8 cellular contexts compared by ENCODE assay signal in the genomic region with DNA sequence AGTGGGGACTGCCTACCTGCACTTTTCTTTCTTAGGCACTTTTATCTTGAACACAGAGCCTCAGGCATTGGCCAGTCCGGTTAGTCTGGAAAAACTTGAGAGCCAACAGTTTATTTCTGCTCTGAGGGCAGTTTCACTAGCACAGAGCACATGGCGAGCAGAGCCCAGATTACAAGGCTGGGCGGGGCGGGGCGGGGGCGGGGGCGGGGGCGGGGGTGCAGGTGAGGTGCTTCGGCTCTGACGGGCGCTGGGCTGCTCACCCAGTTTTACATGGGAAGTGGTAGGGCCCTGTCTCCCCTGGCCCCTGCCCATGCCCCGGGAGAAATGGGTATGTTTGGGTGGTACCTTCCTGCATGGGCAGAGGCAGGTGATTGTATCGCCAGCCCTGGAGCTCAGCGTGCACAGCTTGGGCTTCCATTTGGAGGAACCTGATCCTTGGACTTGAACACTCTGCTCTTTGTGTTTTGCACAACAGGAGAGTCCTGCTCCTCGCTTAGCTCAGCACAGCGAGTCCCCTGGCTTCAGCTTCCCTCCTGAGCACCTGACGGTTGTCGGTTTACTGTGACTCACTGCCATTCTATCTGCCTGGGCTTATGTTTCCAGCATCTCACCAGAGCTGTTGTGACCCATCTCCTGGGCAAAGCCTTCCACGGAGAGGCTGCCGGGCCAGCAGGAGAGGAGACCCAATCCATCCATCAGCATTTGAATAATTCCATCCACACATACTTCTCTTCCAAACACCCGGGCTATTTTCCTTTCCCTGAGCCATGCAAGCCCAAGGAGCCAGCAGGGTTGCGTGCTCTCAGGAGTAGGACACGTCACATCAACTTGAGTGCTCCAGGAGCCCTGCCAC.
DNase-seq lines count a peak whose midpoint lies in the region; ATAC-seq and TF ChIP-seq lines count a peak whose summit lies in the region.

No MANE protein-coding gene starts in this region.

- H3K4me3 ChIP-seq in DND-41 (ENCODE audit: low read depth in 1 of 2, low read length in 2 of 2) (no peak overlapping the region), psoas muscle (peak overlapping the region; percentile 51), aorta (ENCODE audit: low read length in 2 of 2) (no peak overlapping the region)

- ATAC-seq in DND-41 (ENCODE audit: insufficient read depth, low read depth) (no peak), psoas muscle (peak; percentile 83 to 87 (median 86)), aorta (ENCODE audit: low FRiP score) (peak; percentile 13)

- intact Hi-C loops in psoas muscle (cut with DNase I) (loop anchor here (2.0 to 10.0 kb wide), 4 partner anchors 106 to 137 kb away; a partner anchor contains a TSS), aorta (cut with DNase I) (loop anchor here (2.0 to 10.0 kb wide), 3 partner anchors 107 to 133 kb away; a partner anchor contains a TSS), head of caudate nucleus (cut with DNase I) (no loop called here)

- H3K4me1 ChIP-seq in DND-41 (ENCODE audit: insufficient read depth, low read length) (peaks cover 50% of the 10 kb centered on the region), psoas muscle (peaks cover 55% of the 10 kb centered on the region), aorta (ENCODE audit: control insufficient read depth in 1 of 2, insufficient read depth in 2 of 2, low read length in 2 of 2) (peaks cover 2 to 7% of the 10 kb centered on the region in 2 donors)

- H3K36me3 ChIP-seq in DND-41 (ENCODE audit: insufficient read depth, low read length): no peaks in the 10 kb centered on the region
- no peaks in the 10 kb centered on the region for H3K36me3 ChIP-seq in psoas muscle (ENCODE audit: insufficient read depth in 1 of 2, low read depth in 1 of 2)
- H3K36me3 ChIP-seq in aorta (ENCODE audit: control insufficient read depth in 1 of 2, insufficient read depth in 2 of 2, low read length in 1 of 2): no peaks in the 10 kb centered on the region

- H3K9ac ChIP-seq in DND-41 (ENCODE audit: low read depth, low read length): peak overlapping the region; percentile 22

- 21 to 38% (median 30%) methylated on average over 23 of the region's 23 CpGs for WGBS in psoas muscle, 3 donors
- 24% methylated on average over 23 of the region's 23 CpGs for WGBS in aorta, 2 donors

- H3K27me3 ChIP-seq in DND-41 (ENCODE audit: insufficient read depth, low read length, poor library complexity): peaks cover 17% of the 10 kb centered on the region
- no peaks in the 10 kb centered on the region for H3K27me3 ChIP-seq in psoas muscle (ENCODE audit: insufficient read depth in 3 of 3, low read length in 2 of 3)
- H3K27me3 ChIP-seq in aorta (ENCODE audit: control insufficient read depth in 1 of 2, insufficient read depth in 2 of 2, low read length in 1 of 2): no peaks in the 10 kb centered on the region

- peak overlapping the region; percentile 70 for H3K27ac ChIP-seq in DND-41 (ENCODE audit: low read length)
- peak overlapping the region; percentile 94 for H3K27ac ChIP-seq in psoas muscle
- peak overlapping the region; percentile 78 to 99 for H3K27ac ChIP-seq in aorta (ENCODE audit: low read depth in 1 of 2, low read length in 2 of 2)

- H3K4me2 ChIP-seq in DND-41 (ENCODE audit: insufficient read depth, low read length): peak overlapping the region; percentile 57

- H3K9me3 ChIP-seq in DND-41 (ENCODE audit: insufficient read depth, low read length, severe bottlenecking): no peaks in the 10 kb centered on the region
- H3K9me3 ChIP-seq in psoas muscle: no peaks in the 10 kb centered on the region
- no peaks in the 10 kb centered on the region for H3K9me3 ChIP-seq in aorta (ENCODE audit: control insufficient read depth, low read length)

- H3K79me2 ChIP-seq in DND-41 (ENCODE audit: insufficient read depth, low read length): no peaks in the 10 kb centered on the region

- H2AFZ ChIP-seq in DND-41 (ENCODE audit: low read depth, low read length): no peak overlapping the region

- no peaks in the 10 kb centered on the region for H4K20me1 ChIP-seq in DND-41 (ENCODE audit: insufficient read depth, low read length)

- TF ChIP-seq CTCF in DND-41 (IDR thresholded peaks at IDR 0.05; ENCODE audit: borderline replicate concordance, extremely low read depth, low read length, poor library complexity, severe bottlenecking): no peak
- TF ChIP-seq CTCF in psoas muscle (IDR thresholded peaks at IDR 0.05): no peak

- peak; percentile 11 for DNase-seq in DND-41
- DNase-seq in H4 (ENCODE audit: low spot score): peak; percentile 84
- peak; percentile 66 for DNase-seq in NCI-H510A treated with DMSO at 0.1 percent for 48 hours (lab: John Stamatoyannopoulos, UW)
- peak; percentile 63 for DNase-seq in activated T-cell treated with anti-CD3 and anti-CD28 coated beads for 24 hours (ENCODE audit: low read depth)
- peak; percentile 83 for DNase-seq in fibroblast of gingiva (ENCODE audit: low read depth)
- DNase-seq in psoas muscle: peak; percentile 67 to 86
- DNase-seq in aorta: peak in 1 of 2 donors; percentile 62
- DNase-seq in head of caudate nucleus: no peak

Comparison
In these comparisons a context has a peak if more than half of its experiments do, and no peak if none do; other contexts are left out.
1. DNase-seq: peak in DND-41 (single experiment), H4 (single experiment), NCI-H510A treated with DMSO at 0.1 percent for 48 hours (single experiment), activated T-cell treated with anti-CD3 and anti-CD28 coated beads for 24 hours (single experiment), fibroblast of gingiva (single experiment) and psoas muscle (2 of 2); none in head of caudate nucleus (0 of 42).
2. Peak in every context shown above with its lines, with median percentiles within 50 percentile points of each other: H3K27ac ChIP-seq.